In genomic region chr16:29613307-29614057, GRCh38 we compare ENCODE assay signal across 8 cellular contexts. TPM values are rescaled to one million over a fixed set of nuclear protein-coding genes. Genes with fewer than 3 reads are reported as not detected.
DNase-seq lines count a peak whose midpoint lies in the region; TF ChIP-seq lines count a peak whose summit lies in the region.
"Not testable (repeated sequence)": the region's sequence is repeated elsewhere in the genome, so short reads cannot be mapped to it uniquely, and the experiment has no call there.

No MANE protein-coding gene starts in this region.

- not testable (repeated sequence) for TF ChIP-seq CTCF in AG04449 (IDR thresholded peaks at IDR 0.05; ENCODE audit: insufficient read depth, low read length, missing control alignments); colonic mucosa (IDR thresholded peaks at IDR 0.05)

- not testable (repeated sequence) for H3K9me3 ChIP-seq in colonic mucosa

- TF ChIP-seq POLR2A in GM18951 (IDR thresholded peaks at IDR 0.05; ENCODE audit: extremely low read depth, insufficient read depth, insufficient read length), result peak; percentile 96

- POLR2A ChIA-PET in AG04449 (lab: Yijun Ruan, JAX), result interaction anchor here (0.6 to 0.8 kb wide), 2 partner anchors 78 to 1100 kb away, joined by 3 to 4 read pairs; no protein-coding TSS in a partner anchor

- H3K4me1 ChIP-seq in colonic mucosa, result not testable (repeated sequence)

- H3K36me3 ChIP-seq in colonic mucosa, result not testable (repeated sequence)

- not testable (repeated sequence) for H3K27me3 ChIP-seq in colonic mucosa

- H3K9ac ChIP-seq in colonic mucosa (ENCODE audit: low read depth in 2 of 2, low read length in 2 of 2), result peak overlapping the region in 1 of 2 donors; percentile 72

- H3K4me3 ChIP-seq in AG04449 (ENCODE audit: low read depth, low read length), result peak overlapping the region; percentile 74
- H3K4me3 ChIP-seq in colonic mucosa, result peak overlapping the region; percentile 71

- peak overlapping the region; percentile 52 for H3K27ac ChIP-seq in colonic mucosa

- intact Hi-C loops in colonic mucosa (cut with DNase I), result not testable (repeated sequence)

- DNase-seq in AG04449 (ENCODE audit: low read depth, low spot score), result not testable (repeated sequence)
- peak; percentile 81 for DNase-seq in HK-2 (ENCODE audit: unreplicated experiment)
- DNase-seq in NCI-H82 treated with DMSO at 0.1 percent for 48 hours (lab: John Stamatoyannopoulos, UW; ENCODE audit: unreplicated experiment), result peak; percentile 36
- peak; percentile 88 for DNase-seq in activated CD4-positive, alpha-beta T cell treated with anti-CD3 and anti-CD28 coated beads, Interleukin-2, amount 50 U/mL, for 1 hour
- DNase-seq in colonic mucosa, result peak; percentile 91
- peak; percentile 29 for DNase-seq in kidney glomerular epithelial cell (lab: John Stamatoyannopoulos, UW)
- DNase-seq in stimulated activated CD4-positive, alpha-beta T cell treated with anti-CD3 and anti-CD28 coated beads, Interleukin-12 subunit alpha, Interleukin-12 subunit beta, amount 100 ng/mL, for 4 hours, result peak; percentile 94

- CTCF ChIA-PET in AG04449 (lab: Yijun Ruan, JAX), result not testable (repeated sequence)

- in situ Hi-C loops in GM18951 (cut with MboI; ENCODE audit: low sequenced_read_pairs, unreplicated experiment), result not testable (repeated sequence)

RNA-seq across cellular contexts. Expression of gene SPN, which starts 49.6 kb away (rescaled TPM):
- 1 to 10 TPM; 2.3 to 3.7 TPM for total RNA-seq in colonic mucosa
